Comparison of ENCODE assay signal across 18 cellular contexts in genomic region chr5:111347021-111347420, GRCh38.
A peak's percentile ranks its signal among the peaks of the same experiment; 100 is the strongest.
DNase-seq lines count a peak whose midpoint lies in the region; TF ChIP-seq lines count a peak whose summit lies in the region.
"Had no signal": no experiment of that assay in that cellular context is flagged by ENCODE, and none has a peak within 500 bp of the region (broad histone marks: within the 10 kb centered on the region; RNA-seq: fewer than 3 reads in every experiment).

No MANE protein-coding gene starts in this region.

- no peaks in the 10 kb centered on the region for H3K9me2 ChIP-seq in SK-N-SH

- TF ChIP-seq CTCF in mammary epithelial cell (conservative IDR thresholded peaks at IDR 0.05 in 1 of 2, IDR thresholded peaks at IDR 0.05 in 1 of 2; ENCODE audit: extremely low read depth in 1 of 2, insufficient read depth in 1 of 2, low read depth in 1 of 2, low read length in 2 of 2) (no peak), breast epithelium (IDR thresholded peaks at IDR 0.05) (no peak), RWPE1 (conservative IDR thresholded peaks at IDR 0.05; ENCODE audit: low read depth) (no peak), glutamatergic neuron (IDR thresholded peaks at IDR 0.05; ENCODE audit: partially characterized antibody, unreplicated experiment) (no peak), uterus (IDR thresholded peaks at IDR 0.05) (no peak), SK-N-SH (IDR thresholded peaks at IDR 0.05) (no peak)

- H3K4me3 Mint-ChIP-seq in glutamatergic neuron (ENCODE audit: unreplicated experiment): no peak overlapping the region
- H3K4me3 Mint-ChIP-seq: CD8-positive, alpha-beta memory T cell; HFFc6 had no signal

- no peak for TF ChIP-seq EP300 in SK-N-SH (IDR thresholded peaks at IDR 0.05; ENCODE audit: borderline replicate concordance in 1 of 2, low read depth in 1 of 2, low read length in 1 of 2)

- H3K4me3 ChIP-seq in mammary epithelial cell (replicated peaks in 1 of 3; ENCODE audit: insufficient read depth in 1 of 3, low read depth in 2 of 3, low read length in 3 of 3) (no peak overlapping the region), breast epithelium (no peak overlapping the region), uterus (no peak overlapping the region), SK-N-SH (ENCODE audit: low read depth in 2 of 2, low read length in 1 of 2) (no peak overlapping the region)
- H3K4me3 ChIP-seq: A549, BLaER1, K562, Peyer's patch had no signal

- POLR2A ChIA-PET in RWPE1 (lab: Yijun Ruan, JAX; ENCODE audit: low non-redundant PET): no interaction called here
- POLR2A ChIA-PET in SK-N-SH (lab: Yijun Ruan, JAX): no interaction called here

- H3K4me2 ChIP-seq in mammary epithelial cell (ENCODE audit: insufficient read depth, low read depth, low read length) (peak overlapping the region; percentile 41), SK-N-SH (no peak overlapping the region)
- H3K4me2 ChIP-seq: A549, BLaER1 had no signal

- peaks cover 11% of the 10 kb centered on the region for H3K4me1 ChIP-seq in mammary epithelial cell (ENCODE audit: insufficient read depth, low read length)
- no peaks in the 10 kb centered on the region for H3K4me1 ChIP-seq in breast epithelium
- H3K4me1 ChIP-seq in uterus: no peaks in the 10 kb centered on the region
- H3K4me1 ChIP-seq in SK-N-SH (ENCODE audit: control insufficient read depth in 1 of 2, insufficient read depth in 2 of 2, low read depth in 1 of 2, low read length in 1 of 2): peaks cover 0 to 2% of the 10 kb centered on the region in 2 experiments; a peak in 2 of 4 replicates
- H3K4me1 ChIP-seq: A549, BLaER1, Peyer's patch had no signal

- H3K9me3 ChIP-seq in mammary epithelial cell (replicated peaks; ENCODE audit: insufficient read depth, low read length) (no peaks in the 10 kb centered on the region), breast epithelium (no peaks in the 10 kb centered on the region), uterus (no peaks in the 10 kb centered on the region), SK-N-SH (no peaks in the 10 kb centered on the region)
- H3K9me3 ChIP-seq: A549, BLaER1, Peyer's patch had no signal

- CTCF ChIA-PET in mammary epithelial cell (lab: Charles Lee; ENCODE audit: low non-redundant PET) (no interaction called here), RWPE1 (lab: Yijun Ruan, JAX) (no interaction called here), SK-N-SH (lab: Yijun Ruan, JAX) (no interaction called here)

- TF ChIP-seq POLR2A in breast epithelium (IDR thresholded peaks at IDR 0.05) (no peak), uterus (IDR thresholded peaks at IDR 0.05) (no peak)

- H3K27ac ChIP-seq in mammary epithelial cell (ENCODE audit: insufficient read depth, low read depth, low read length) (no peak overlapping the region), breast epithelium (no peak overlapping the region), RWPE1 (no peak overlapping the region), uterus (no peak overlapping the region), SK-N-SH (ENCODE audit: low read depth in 2 of 2, low read length in 1 of 2) (no peak overlapping the region)
- H3K27ac ChIP-seq: A549, BLaER1, Peyer's patch had no signal

- H3K36me3 ChIP-seq in mammary epithelial cell (ENCODE audit: insufficient read depth, low read length) (no peaks in the 10 kb centered on the region), breast epithelium (no peaks in the 10 kb centered on the region), uterus (no peaks in the 10 kb centered on the region), SK-N-SH (replicated peaks in 1 of 2; ENCODE audit: control insufficient read depth in 1 of 2, insufficient read depth in 2 of 2, low read length in 1 of 2) (no peaks in the 10 kb centered on the region)
- H3K36me3 ChIP-seq: BLaER1, Peyer's patch had no signal

- H3K79me2 ChIP-seq in mammary epithelial cell (ENCODE audit: insufficient read depth, low read length) (no peaks in the 10 kb centered on the region), SK-N-SH (ENCODE audit: insufficient read depth) (no peaks in the 10 kb centered on the region)

- no peaks in the 10 kb centered on the region for H4K20me1 ChIP-seq in mammary epithelial cell (ENCODE audit: insufficient read depth, low read length)
- H4K20me1 ChIP-seq in SK-N-SH (ENCODE audit: insufficient read depth): no peaks in the 10 kb centered on the region
- H4K20me1 ChIP-seq: BLaER1 had no signal

- dilution Hi-C loops in mammary epithelial cell (cut with HindIII; ENCODE audit: low sequenced_read_pairs): no loop called here

- BruUV-seq in mammary epithelial cell (replicated peaks; lab: Mats Ljungman, UMichigan): no TSS peak

- H2AFZ ChIP-seq in mammary epithelial cell (ENCODE audit: low read depth, low read length): no peak overlapping the region
- H2AFZ ChIP-seq in SK-N-SH (ENCODE audit: low read depth): no peak overlapping the region

- intact Hi-C loops in mammary epithelial cell (cut with micrococcal nuclease): no loop called here
- intact Hi-C loops in breast epithelium (cut with DNase I; ENCODE audit: low total_unique reads): no loop called here
- intact Hi-C loops in uterus (cut with DNase I; ENCODE audit: low total_unique reads): no loop called here

- H3K9me3 Mint-ChIP-seq in glutamatergic neuron (ENCODE audit: unreplicated experiment): no peaks in the 10 kb centered on the region
- H3K9me3 Mint-ChIP-seq: CD8-positive, alpha-beta memory T cell; HFFc6 had no signal

- H3K9ac ChIP-seq in mammary epithelial cell (ENCODE audit: insufficient read depth, low read length) (no peak overlapping the region), SK-N-SH (no peak overlapping the region)
- H3K9ac ChIP-seq: BLaER1 had no signal

- DNase-seq in mammary epithelial cell (peak; percentile 50), breast epithelium (ENCODE audit: low spot score in 2 of 2) (no peak), RWPE1 (ENCODE audit: low spot score) (peak; percentile 12), glutamatergic neuron (no peak), HCEC 1CT (no peak), uterus (no peak), SK-N-SH (no peak)
- DNase-seq: CD8-positive, alpha-beta memory T cell; HFFc6; NCI-H1105; NCI-H2081; NCI-H748 treated with DMSO at 0.1 percent for 48 hours; NK-92 treated with Interleukin-12 subunit alpha and Interleukin-12 subunit beta, amount 100 ng/mL, for 24 hours; Peyer's patch; SIG-M5 had no signal

- no peaks in the 10 kb centered on the region for H3F3A ChIP-seq in SK-N-SH (replicated peaks; ENCODE audit: insufficient read depth)

- H3K4me1 Mint-ChIP-seq in glutamatergic neuron (ENCODE audit: low read depth, unreplicated experiment): peaks cover 30% of the 10 kb centered on the region

- peak overlapping the region; percentile 4 for H3K27ac Mint-ChIP-seq in glutamatergic neuron (ENCODE audit: unreplicated experiment)
- H3K27ac Mint-ChIP-seq: HFFc6 had no signal

- H3K27me3 ChIP-seq in mammary epithelial cell (ENCODE audit: insufficient read depth, low read length) (no peaks in the 10 kb centered on the region), breast epithelium (no peaks in the 10 kb centered on the region), uterus (no peaks in the 10 kb centered on the region), SK-N-SH (ENCODE audit: insufficient read depth) (no peaks in the 10 kb centered on the region)
- H3K27me3 ChIP-seq: BLaER1, Peyer's patch had no signal

- no peaks in the 10 kb centered on the region for H3K27me3 Mint-ChIP-seq in glutamatergic neuron (ENCODE audit: unreplicated experiment)
- H3K27me3 Mint-ChIP-seq: CD8-positive, alpha-beta memory T cell had no signal

- no peaks in the 10 kb centered on the region for H3K36me3 Mint-ChIP-seq in glutamatergic neuron (ENCODE audit: unreplicated experiment)

- in situ Hi-C loops in mammary epithelial cell (cut with MboI; ENCODE audit: low sequenced_read_pairs in 2 of 2): no loop called here

- TF ChIP-seq RAD21 in SK-N-SH (IDR thresholded peaks at IDR 0.05; ENCODE audit: low read length): no peak

TF ChIP-seq in SK-N-SH, 30 proteins besides CTCF, POLR2A, EP300 and RAD21:
- TF ChIP-seq MEF2A (IDR thresholded peaks at IDR 0.05; ENCODE audit: borderline replicate concordance, low read depth) (no peak), TEAD4 (IDR thresholded peaks at IDR 0.05; ENCODE audit: borderline replicate concordance, insufficient read depth) (no peak), POLR2AphosphoS5 (IDR thresholded peaks at IDR 0.05; ENCODE audit: low read depth, low read length) (no peak), CHD2 (IDR thresholded peaks at IDR 0.05; ENCODE audit: low read length, partially characterized antibody) (no peak), SIN3A (IDR thresholded peaks at IDR 0.05; ENCODE audit: borderline replicate concordance, low read depth, low read length) (no peak), TAF1 (IDR thresholded peaks at IDR 0.05; ENCODE audit: borderline replicate concordance, low read depth, low read length) (no peak), IRF3 (IDR thresholded peaks at IDR 0.05; ENCODE audit: low read depth, low read length) (no peak)

Comparison
In these comparisons a context has a peak if more than half of its experiments do, and no peak if none do; other contexts are left out.
1. DNase-seq: peak in mammary epithelial cell (single experiment) and RWPE1 (single experiment); none in breast epithelium (0 of 2), glutamatergic neuron (single experiment), HCEC 1CT (single experiment), uterus (0 of 2) and SK-N-SH (single experiment).